ENCODE assay signal across 8 cellular contexts in genomic region chr3:197456271-197457091, GRCh38.
A peak's percentile ranks its signal among the peaks of the same experiment; 100 is the strongest.
DNase-seq lines count a peak whose midpoint lies in the region; ATAC-seq, FAIRE-seq and TF ChIP-seq lines count a peak whose summit lies in the region.

No MANE protein-coding gene starts in this region.

- DNase-seq in AG08395 (ENCODE audit: low spot score) (peak; percentile 95), Panc1 (ENCODE audit: low read depth, low spot score) (no peak), astrocyte (ENCODE audit: low read depth) (peak; percentile 88), hepatocyte (ENCODE audit: low spot score) (peak; percentile 92), sciatic nerve (ENCODE audit: low spot score) (peak; percentile 91), OCI-M1 (lab: John Stamatoyannopoulos, UW) (no peak), SIG-M5 (lab: John Stamatoyannopoulos, UW) (no peak)

- H3K36me3 ChIP-seq in Panc1 (ENCODE audit: control insufficient read depth, insufficient read depth, low read length) (no peaks in the 10 kb centered on the region), astrocyte (ENCODE audit: insufficient read depth, low read length) (no peaks in the 10 kb centered on the region), hepatocyte (replicated peaks; ENCODE audit: insufficient read depth, low read depth) (no peaks in the 10 kb centered on the region)

- ATAC-seq in GM21528 (IDR thresholded peaks at IDR 0.05; ENCODE audit: low FRiP score, unreplicated experiment): peak; percentile 66
- peak; percentile 88 for ATAC-seq in Panc1
- ATAC-seq in sciatic nerve: peak; percentile 98

- CTCF ChIA-PET in Panc1 (lab: Charles Lee): no interaction called here

- H3K4me2 ChIP-seq in astrocyte (ENCODE audit: low read length) (peak overlapping the region; percentile 85), hepatocyte (peak overlapping the region; percentile 86)

- H3K27ac Mint-ChIP-seq in astrocyte (ENCODE audit: unreplicated experiment): peak overlapping the region; percentile 70

- H3K9me3 ChIP-seq in Panc1 (ENCODE audit: control insufficient read depth, insufficient read depth, low read depth, low read length) (no peaks in the 10 kb centered on the region), astrocyte (ENCODE audit: insufficient read depth, low read depth, low read length) (no peaks in the 10 kb centered on the region), hepatocyte (ENCODE audit: low read depth) (no peaks in the 10 kb centered on the region)

- no peaks in the 10 kb centered on the region for H4K20me1 ChIP-seq in astrocyte (ENCODE audit: insufficient read depth, low read length)
- no peaks in the 10 kb centered on the region for H4K20me1 ChIP-seq in hepatocyte (ENCODE audit: insufficient read depth, poor library complexity, severe bottlenecking)

- no peaks in the 10 kb centered on the region for H3K36me3 Mint-ChIP-seq in astrocyte (ENCODE audit: low read depth, unreplicated experiment)

- POLR2A ChIA-PET in Panc1 (lab: Charles Lee): interaction anchor here (0.9 kb wide), 1 partner anchor 122 kb away, joined by 9 read pairs; no protein-coding TSS in a partner anchor

- WGBS in hepatocyte (ENCODE audit: low lambda C conversion rate, missing lambda C conversion rate): 11% methylated on average over 46 of the region's 47 CpGs

- H3K27me3 Mint-ChIP-seq in astrocyte (ENCODE audit: low read depth, unreplicated experiment): peaks cover 16% of the 10 kb centered on the region

- H3K79me2 ChIP-seq in astrocyte (ENCODE audit: insufficient read depth, low read length) (no peaks in the 10 kb centered on the region), hepatocyte (no peaks in the 10 kb centered on the region)

- in situ Hi-C loops in Panc1 (cut with HindIII; ENCODE audit: low pct_unique_long_range_greater_than_20kb, low sequenced_read_pairs): no loop called here

- TF ChIP-seq CTCF in Panc1 (IDR thresholded peaks at IDR 0.05) (no peak), astrocyte (IDR thresholded peaks at IDR 0.05; ENCODE audit: insufficient read depth, low read depth, low read length) (no peak), hepatocyte (IDR thresholded peaks at IDR 0.05; ENCODE audit: poor library complexity) (no peak)

- H3K27me3 ChIP-seq in Panc1 (ENCODE audit: control insufficient read depth, insufficient read depth, low read length): no peaks in the 10 kb centered on the region
- H3K27me3 ChIP-seq in astrocyte (ENCODE audit: insufficient read depth, low read length): no peaks in the 10 kb centered on the region
- peaks cover 6% of the 10 kb centered on the region for H3K27me3 ChIP-seq in hepatocyte

- no peaks in the 10 kb centered on the region for H3K9me3 Mint-ChIP-seq in astrocyte (ENCODE audit: unreplicated experiment)

- FAIRE-seq in astrocyte (lab: Jason Lieb, UNC): no peak

- intact Hi-C loops in Panc1 (cut with micrococcal nuclease; ENCODE audit: unreplicated experiment): loop anchor here (10.0 kb wide), 1 partner anchor 162 kb away; the partner anchor contains the start of gene DLG1
- intact Hi-C loops in sciatic nerve (cut with DNase I): no loop called here

- peak overlapping the region; percentile 79 for H3K9ac ChIP-seq in astrocyte (ENCODE audit: low read length)

- H3K9me2 ChIP-seq in hepatocyte (replicated peaks; ENCODE audit: insufficient read depth): no peaks in the 10 kb centered on the region

- peaks cover 9% of the 10 kb centered on the region for H3K4me1 Mint-ChIP-seq in astrocyte (ENCODE audit: low read depth, unreplicated experiment)

- peak overlapping the region; percentile 79 for H3K27ac ChIP-seq in Panc1 (ENCODE audit: low read length)
- peak overlapping the region; percentile 81 for H3K27ac ChIP-seq in astrocyte (ENCODE audit: low read depth, low read length)
- peak overlapping the region; percentile 95 for H3K27ac ChIP-seq in hepatocyte

- H3K4me3 ChIP-seq in Panc1 (ENCODE audit: low read depth in 2 of 2, low read length in 2 of 2): peak overlapping the region; percentile 48 to 61
- peak overlapping the region; percentile 45 for H3K4me3 ChIP-seq in astrocyte (ENCODE audit: insufficient read depth, low read depth, low read length)
- H3K4me3 ChIP-seq in hepatocyte: peak overlapping the region; percentile 22

- H2AFZ ChIP-seq in astrocyte (ENCODE audit: low read depth, low read length) (peak overlapping the region; percentile 90), hepatocyte (peak overlapping the region; percentile 96)

- no TSS peak for BruUV-seq in Panc1 (replicated peaks; lab: Mats Ljungman, UMichigan)

- H3K4me1 ChIP-seq in Panc1 (ENCODE audit: control insufficient read depth, insufficient read depth, low read length) (peaks cover 5% of the 10 kb centered on the region; the same call in 1 of the 2 replicates), astrocyte (ENCODE audit: insufficient read depth, low read length) (peaks cover 14% of the 10 kb centered on the region), hepatocyte (ENCODE audit: insufficient read depth) (peaks cover 13% of the 10 kb centered on the region)

- peak overlapping the region; percentile 62 for H3K4me3 Mint-ChIP-seq in astrocyte (ENCODE audit: unreplicated experiment)

Comparison
In these comparisons a context has a peak if more than half of its experiments do, and no peak if none do; other contexts are left out.
1. DNase-seq: peak in AG08395 (single experiment), astrocyte (single experiment), hepatocyte (single experiment) and sciatic nerve (single experiment); none in Panc1 (single experiment), OCI-M1 (single experiment) and SIG-M5 (single experiment).
2. Peak in every context shown above with its lines, with median percentiles within 50 percentile points of each other: ATAC-seq, H3K27ac ChIP-seq and H3K4me3 ChIP-seq.